Comparison of ENCODE assay signal across 1 cellular context in genomic region chr4:2961411-2962098, GRCh38.
TF ChIP-seq lines count a peak whose summit lies in the region.

No MANE protein-coding gene starts in this region.

TF ChIP-seq in GM12878, 131 proteins besides CTCF, POLR2A, EP300 and RAD21 (continued from another document):
- TF ChIP-seq ZSCAN29 (IDR thresholded peaks at IDR 0.05) (no peak), SREBF2 (IDR thresholded peaks at IDR 0.05; ENCODE audit: low read length) (no peak), SUZ12 (IDR thresholded peaks at IDR 0.05; ENCODE audit: unreplicated experiment) (no peak), ETV6 (conservative IDR thresholded peaks at IDR 0.05 in 1 of 2, IDR thresholded peaks at IDR 0.05 in 1 of 2; ENCODE audit: borderline replicate concordance in 1 of 2, low read depth in 1 of 2) (no peak), ZNF622 (IDR thresholded peaks at IDR 0.05) (no peak), CREB1 (IDR thresholded peaks at IDR 0.05; ENCODE audit: low read depth) (no peak), JUND (IDR thresholded peaks at IDR 0.05; ENCODE audit: low read depth, low read length) (no peak), POLR2AphosphoS5 (IDR thresholded peaks at IDR 0.05; ENCODE audit: low read length) (no peak)
